19 cellular contexts compared by ENCODE assay signal in genomic region chr10:49165940-49166803, GRCh38. TPM values are rescaled to one million over a fixed set of nuclear protein-coding genes. Genes with fewer than 3 reads are reported as not detected.
DNase-seq lines count a peak whose midpoint lies in the region; ATAC-seq and TF ChIP-seq lines count a peak whose summit lies in the region.
"Had no signal": no experiment of that assay in that cellular context is flagged by ENCODE, and none has a peak within 500 bp of the region (broad histone marks: within the 10 kb centered on the region; RNA-seq: fewer than 3 reads in every experiment).

No MANE protein-coding gene starts in this region.

- ATAC-seq in natural killer cell treated with Interleukin-12 subunit alpha and Interleukin-12 subunit beta and Interleukin-15 and Interleukin-18, amount 100 ng/mL, for 72 hours = peak in 1 of 2 donors; percentile 61
- ATAC-seq in natural killer cell (no peak), GM18907 (IDR thresholded peaks at IDR 0.05; ENCODE audit: unreplicated experiment) (no peak)
- ATAC-seq: GM23338, Right ventricle myocardium inferior had no signal

- no peaks in the 10 kb centered on the region for H3K27me3 Mint-ChIP-seq in natural killer cell treated with Interleukin-12 subunit alpha and Interleukin-12 subunit beta and Interleukin-15 and Interleukin-18, amount 100 ng/mL, for 72 hours
- peaks cover 0 to 4% of the 10 kb centered on the region in 2 donors for H3K27me3 Mint-ChIP-seq in natural killer cell (ENCODE audit: low read depth in 2 of 2)
- no peaks in the 10 kb centered on the region for H3K27me3 Mint-ChIP-seq in activated T-helper 1 cell treated with anti-CD3 and anti-CD28 coated beads, Interleukin-12 subunit alpha, Interleukin-12 subunit beta, Interleukin-2, Interleukin-4 antibody, amounts not matched to agents 30 ng/mL and 10 ng/mL and 1 ng/mL, durations not matched to agents 14 hours and 24 hours and 36 hours (ENCODE audit: insufficient read depth)

- no peak for DNase-seq in natural killer cell treated with Interleukin-12 subunit alpha and Interleukin-12 subunit beta and Interleukin-15 and Interleukin-18, amount 100 ng/mL, for 72 hours (ENCODE audit: low spot score)
- DNase-seq in natural killer cell = no peak
- DNase-seq in activated T-helper 1 cell treated with anti-CD3 and anti-CD28 coated beads, Interleukin-12 subunit alpha, Interleukin-12 subunit beta, Interleukin-2, Interleukin-4 antibody, amounts not matched to agents 30 ng/mL and 10 ng/mL and 1 ng/mL, durations not matched to agents 14 hours and 24 hours and 36 hours (ENCODE audit: low spot score) = no peak
- peak; percentile 42 for DNase-seq in inferior parietal cortex (ENCODE audit: extremely low spot score)
- peak; percentile 12 for DNase-seq in ureter (ENCODE audit: low spot score)
- DNase-seq in central memory CD4-positive, alpha-beta T cell = no peak
- no peak for DNase-seq in H4 (ENCODE audit: low spot score)
- DNase-seq: activated CD4-positive, alpha-beta T cell treated with anti-CD3 and anti-CD28 coated beads, Interleukin-2, amount 50 U/mL, for 1 hour; DMS79; foreskin fibroblast; MM.1S; NCI-H2171; NCI-H748 treated with DMSO at 0.1 percent for 48 hours; occipital lobe had no signal

- H3K27ac Mint-ChIP-seq in natural killer cell treated with Interleukin-12 subunit alpha and Interleukin-12 subunit beta and Interleukin-15 and Interleukin-18, amount 100 ng/mL, for 72 hours = peak overlapping the region; percentile 11 to 19
- H3K27ac Mint-ChIP-seq in natural killer cell = no peak overlapping the region
- H3K27ac Mint-ChIP-seq in activated T-helper 1 cell treated with anti-CD3 and anti-CD28 coated beads, Interleukin-12 subunit alpha, Interleukin-12 subunit beta, Interleukin-2, Interleukin-4 antibody, amounts not matched to agents 30 ng/mL and 10 ng/mL and 1 ng/mL, durations not matched to agents 14 hours and 24 hours and 36 hours = peak overlapping the region; percentile 73
- H3K27ac Mint-ChIP-seq: GM23338 had no signal

- intact Hi-C loops in natural killer cell (cut with micrococcal nuclease) = loop anchor here (10.0 kb wide), 1 partner anchor 511 kb away; no protein-coding TSS in a partner anchor
- intact Hi-C loops in activated T-helper 1 cell treated with anti-CD3 and anti-CD28 coated beads, Interleukin-12 subunit alpha, Interleukin-12 subunit beta, Interleukin-2, Interleukin-4 antibody, amounts not matched to agents 30 ng/mL and 10 ng/mL and 1 ng/mL, durations not matched to agents 14 hours and 24 hours and 36 hours (cut with micrococcal nuclease) = loop anchor here (1.0 kb wide), 1 partner anchor 11 kb away; no protein-coding TSS in a partner anchor

- no peaks in the 10 kb centered on the region for H3K9me3 Mint-ChIP-seq in natural killer cell treated with Interleukin-12 subunit alpha and Interleukin-12 subunit beta and Interleukin-15 and Interleukin-18, amount 100 ng/mL, for 72 hours
- H3K9me3 Mint-ChIP-seq in natural killer cell = no peaks in the 10 kb centered on the region
- no peaks in the 10 kb centered on the region for H3K9me3 Mint-ChIP-seq in activated T-helper 1 cell treated with anti-CD3 and anti-CD28 coated beads, Interleukin-12 subunit alpha, Interleukin-12 subunit beta, Interleukin-2, Interleukin-4 antibody, amounts not matched to agents 30 ng/mL and 10 ng/mL and 1 ng/mL, durations not matched to agents 14 hours and 24 hours and 36 hours
- H3K9me3 Mint-ChIP-seq: GM23338 had no signal

- H3K4me1 Mint-ChIP-seq in natural killer cell treated with Interleukin-12 subunit alpha and Interleukin-12 subunit beta and Interleukin-15 and Interleukin-18, amount 100 ng/mL, for 72 hours (ENCODE audit: low read depth in 2 of 2) = peaks cover 31 to 42% of the 10 kb centered on the region in 2 donors
- peaks cover 20 to 24% of the 10 kb centered on the region in 2 donors for H3K4me1 Mint-ChIP-seq in natural killer cell
- H3K4me1 Mint-ChIP-seq in activated T-helper 1 cell treated with anti-CD3 and anti-CD28 coated beads, Interleukin-12 subunit alpha, Interleukin-12 subunit beta, Interleukin-2, Interleukin-4 antibody, amounts not matched to agents 30 ng/mL and 10 ng/mL and 1 ng/mL, durations not matched to agents 14 hours and 24 hours and 36 hours (ENCODE audit: low read depth) = peaks cover 33% of the 10 kb centered on the region

- TF ChIP-seq CTCF in natural killer cell (IDR thresholded peaks at IDR 0.05) = no peak

- H3K4me3 Mint-ChIP-seq in natural killer cell treated with Interleukin-12 subunit alpha and Interleukin-12 subunit beta and Interleukin-15 and Interleukin-18, amount 100 ng/mL, for 72 hours = no peak overlapping the region
- no peak overlapping the region for H3K4me3 Mint-ChIP-seq in natural killer cell
- H3K4me3 Mint-ChIP-seq in activated T-helper 1 cell treated with anti-CD3 and anti-CD28 coated beads, Interleukin-12 subunit alpha, Interleukin-12 subunit beta, Interleukin-2, Interleukin-4 antibody, amounts not matched to agents 30 ng/mL and 10 ng/mL and 1 ng/mL, durations not matched to agents 14 hours and 24 hours and 36 hours = no peak overlapping the region
- H3K4me3 Mint-ChIP-seq: GM23338 had no signal

- peaks cover 14% of the 10 kb centered on the region for H3K36me3 Mint-ChIP-seq in natural killer cell treated with Interleukin-12 subunit alpha and Interleukin-12 subunit beta and Interleukin-15 and Interleukin-18, amount 100 ng/mL, for 72 hours
- H3K36me3 Mint-ChIP-seq in natural killer cell = peaks cover 7% of the 10 kb centered on the region
- H3K36me3 Mint-ChIP-seq in activated T-helper 1 cell treated with anti-CD3 and anti-CD28 coated beads, Interleukin-12 subunit alpha, Interleukin-12 subunit beta, Interleukin-2, Interleukin-4 antibody, amounts not matched to agents 30 ng/mL and 10 ng/mL and 1 ng/mL, durations not matched to agents 14 hours and 24 hours and 36 hours (ENCODE audit: low read depth) = peaks cover 6% of the 10 kb centered on the region

RNA-seq across cellular contexts. Expression of gene TMEM273, which starts 22.0 kb away (rescaled TPM):
- total RNA-seq in natural killer cell treated with Interleukin-12 subunit alpha and Interleukin-12 subunit beta and Interleukin-15 and Interleukin-18, amount 100 ng/mL, for 72 hours = 10 to 100 TPM; 13.2 to 86.0 TPM
- total RNA-seq in natural killer cell (10 to 100 TPM; 11.6 to 46.3 (median 29.4) TPM), ureter (26.6 TPM)
- total RNA-seq in activated T-helper 1 cell treated with anti-CD3 and anti-CD28 coated beads, Interleukin-12 subunit alpha, Interleukin-12 subunit beta, Interleukin-2, Interleukin-4 antibody, amounts not matched to agents 30 ng/mL and 10 ng/mL and 1 ng/mL, durations not matched to agents 14 hours and 24 hours and 36 hours = 16.2 and 16.7 TPM in 2 replicates
- 0.48 and 5.2 TPM in 2 replicates for total RNA-seq in H4 (2014; rRNA removed; shearing (Covaris generic))
- total RNA-seq: GM23338 had no signal

RNA-seq across cellular contexts. Expression of gene FAM170B, which starts 32.4 kb away (rescaled TPM):
- under 1 TPM in 1 of 2 donors, not detected in 1; 0.31 TPM for total RNA-seq in natural killer cell treated with Interleukin-12 subunit alpha and Interleukin-12 subunit beta and Interleukin-15 and Interleukin-18, amount 100 ng/mL, for 72 hours
- total RNA-seq in natural killer cell (not detected), ureter (not detected)
- not detected in 2 replicates for total RNA-seq in activated T-helper 1 cell treated with anti-CD3 and anti-CD28 coated beads, Interleukin-12 subunit alpha, Interleukin-12 subunit beta, Interleukin-2, Interleukin-4 antibody, amounts not matched to agents 30 ng/mL and 10 ng/mL and 1 ng/mL, durations not matched to agents 14 hours and 24 hours and 36 hours
- total RNA-seq in H4 (2014; rRNA removed; shearing (Covaris generic)) = not detected in 2 replicates
- total RNA-seq: GM23338, hepatocyte, occipital lobe, Right ventricle myocardium inferior, thoracic aorta had no signal

RNA-seq across cellular contexts. Expression of gene VSTM4, which starts 50.9 kb away (rescaled TPM):
- total RNA-seq in natural killer cell treated with Interleukin-12 subunit alpha and Interleukin-12 subunit beta and Interleukin-15 and Interleukin-18, amount 100 ng/mL, for 72 hours = under 1 TPM; 0.25 to 0.38 TPM
- total RNA-seq in natural killer cell = under 1 TPM; 0.38 to 0.57 (median 0.45) TPM
- total RNA-seq in activated T-helper 1 cell treated with anti-CD3 and anti-CD28 coated beads, Interleukin-12 subunit alpha, Interleukin-12 subunit beta, Interleukin-2, Interleukin-4 antibody, amounts not matched to agents 30 ng/mL and 10 ng/mL and 1 ng/mL, durations not matched to agents 14 hours and 24 hours and 36 hours = 0.20 and 0.23 TPM in 2 replicates
- total RNA-seq in ureter = 16.0 TPM
- total RNA-seq in H4 (2014; rRNA removed; shearing (Covaris generic)) = 0.23 and 0.29 TPM in 2 replicates

Comparison
In these comparisons a context has a peak if more than half of its experiments do, and no peak if none do; other contexts are left out.
1. H3K27ac Mint-ChIP-seq: peak in natural killer cell treated with Interleukin-12 subunit alpha and Interleukin-12 subunit beta and Interleukin-15 and Interleukin-18, amount 100 ng/mL, for 72 hours (2 of 2) and activated T-helper 1 cell treated with anti-CD3 and anti-CD28 coated beads, Interleukin-12 subunit alpha, Interleukin-12 subunit beta, Interleukin-2, Interleukin-4 antibody, amounts not matched to agents 30 ng/mL and 10 ng/mL and 1 ng/mL, durations not matched to agents 14 hours and 24 hours and 36 hours (single experiment); none in natural killer cell (0 of 2).
2. DNase-seq: peak in inferior parietal cortex (single experiment) and ureter (single experiment); none in natural killer cell treated with Interleukin-12 subunit alpha and Interleukin-12 subunit beta and Interleukin-15 and Interleukin-18, amount 100 ng/mL, for 72 hours (single experiment), natural killer cell (single experiment), activated T-helper 1 cell treated with anti-CD3 and anti-CD28 coated beads, Interleukin-12 subunit alpha, Interleukin-12 subunit beta, Interleukin-2, Interleukin-4 antibody, amounts not matched to agents 30 ng/mL and 10 ng/mL and 1 ng/mL, durations not matched to agents 14 hours and 24 hours and 36 hours (single experiment), central memory CD4-positive, alpha-beta T cell (single experiment) and H4 (single experiment).
3. RNA of gene VSTM4, which starts 50.9 kb away (total RNA-seq): 16.0 TPM in ureter (single experiment); 0.38 to 0.57 TPM in natural killer cell, 0.25 to 0.38 TPM in natural killer cell treated with Interleukin-12 subunit alpha and Interleukin-12 subunit beta and Interleukin-15 and Interleukin-18, amount 100 ng/mL, for 72 hours, 0.23 to 0.29 TPM in H4 and 0.20 to 0.23 TPM in activated T-helper 1 cell treated with anti-CD3 and anti-CD28 coated beads, Interleukin-12 subunit alpha, Interleukin-12 subunit beta, Interleukin-2, Interleukin-4 antibody, amounts not matched to agents 30 ng/mL and 10 ng/mL and 1 ng/mL, durations not matched to agents 14 hours and 24 hours and 36 hours; every median in the first group is over 10 times any median in the second.